Comparison of ENCODE assay signal across 1 cellular context in the genomic region with DNA sequence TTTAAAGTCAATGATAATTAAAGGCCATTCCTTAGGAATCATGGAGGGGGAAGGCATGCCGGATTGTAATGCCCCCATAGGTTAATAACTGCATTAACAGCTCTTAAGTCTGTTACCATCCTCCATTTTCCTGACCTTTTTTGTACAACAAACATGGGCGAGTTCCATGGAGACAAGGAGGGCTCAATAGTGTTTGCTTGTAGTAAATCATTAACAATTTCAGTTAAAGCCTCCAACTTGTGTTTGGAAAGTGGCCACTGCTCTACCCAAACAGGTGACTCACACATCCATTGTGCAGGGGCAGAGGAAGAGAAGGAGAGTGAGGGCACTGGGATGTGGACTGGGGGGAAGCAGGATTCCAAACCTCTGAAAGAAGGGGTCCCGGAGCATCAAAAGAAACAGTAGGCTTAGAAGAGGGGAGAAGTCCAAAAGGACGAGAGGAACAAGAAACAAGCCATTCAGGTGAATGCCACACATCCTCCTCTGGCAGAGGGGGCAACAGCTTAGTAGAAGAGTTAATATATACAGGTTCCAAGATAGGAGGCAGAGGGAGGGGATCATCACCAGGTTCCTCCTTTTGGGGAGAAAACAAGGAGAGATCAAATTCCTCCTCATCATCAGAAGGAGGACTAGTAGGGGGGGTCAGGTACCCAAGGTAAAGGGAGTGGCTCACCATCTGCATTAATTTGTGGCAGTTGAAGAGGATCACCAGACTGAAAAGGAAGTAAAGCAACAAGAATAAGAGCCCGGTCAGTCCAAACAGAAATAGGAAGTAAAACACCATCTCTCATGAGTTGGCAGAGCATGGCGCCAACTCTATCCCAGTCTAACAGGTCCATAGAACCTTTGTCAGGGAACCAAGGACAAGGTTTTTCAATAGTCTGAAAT.
TF ChIP-seq lines count a peak whose summit lies in the region.

No MANE protein-coding gene starts in this region.

TF ChIP-seq in HepG2, 621 proteins besides CTCF, POLR2A, EP300 and RAD21 (continued from another document):
- peak; percentile 78 for TF ChIP-seq HOMEZ (CRISPR knock-in tag; IDR thresholded peaks at IDR 0.05; ENCODE audit: low read depth)
